Comparison of ENCODE assay signal across 18 cellular contexts in genomic region chr18:8602557-8602956, GRCh38.
"Had no signal": no experiment of that assay in that cellular context is flagged by ENCODE, and none has a peak within 500 bp of the region (broad histone marks: within the 10 kb centered on the region; RNA-seq: fewer than 3 reads in every experiment).

No MANE protein-coding gene starts in this region.

- H3K4me3 ChIP-seq: colonic mucosa, esophagus squamous epithelium, gastroesophageal sphincter, lung, mucosa of descending colon, prostate gland, sigmoid colon, skin epidermis had no signal

- H3K27me3 ChIP-seq: colonic mucosa, esophagus squamous epithelium, gastroesophageal sphincter, sigmoid colon had no signal

- H3K9ac ChIP-seq: parathyroid adenoma had no signal

- H3K27ac ChIP-seq: colonic mucosa, esophagus squamous epithelium, gastroesophageal sphincter, parathyroid adenoma, prostate gland, sigmoid colon had no signal

- H2AFZ ChIP-seq: parathyroid adenoma had no signal

- H3K79me2 ChIP-seq: parathyroid adenoma had no signal

- H3K36me3 ChIP-seq: colonic mucosa, esophagus squamous epithelium, gastroesophageal sphincter, prostate gland, sigmoid colon had no signal

- DNase-seq: colonic mucosa; dermis blood vessel endothelial cell; esophagus squamous epithelium; foreskin fibroblast; glutamatergic neuron; islet precursor cell; mucosa of descending colon; retina; sigmoid colon; stimulated activated CD4-positive, alpha-beta T cell treated with anti-CD3 and anti-CD28 coated beads, Interleukin-2, amount 100 ng/mL, for 24 hours; stimulated activated CD4-positive, alpha-beta T cell treated with anti-CD3 and anti-CD28 coated beads, Interleukin-4, amount 100 ng/mL, for 4 hours; stimulated activated naive CD4-positive, alpha-beta T cell treated with Interleukin-2 at 50 U/mL for 16 hours; trophoblast cell had no signal

- H3K4me1 ChIP-seq: colonic mucosa, parathyroid adenoma, prostate gland had no signal

- H3K9me3 ChIP-seq: colonic mucosa, esophagus squamous epithelium, gastroesophageal sphincter, mucosa of descending colon, prostate gland, sigmoid colon had no signal
